28 cellular contexts compared by ENCODE assay signal in the genomic region with DNA sequence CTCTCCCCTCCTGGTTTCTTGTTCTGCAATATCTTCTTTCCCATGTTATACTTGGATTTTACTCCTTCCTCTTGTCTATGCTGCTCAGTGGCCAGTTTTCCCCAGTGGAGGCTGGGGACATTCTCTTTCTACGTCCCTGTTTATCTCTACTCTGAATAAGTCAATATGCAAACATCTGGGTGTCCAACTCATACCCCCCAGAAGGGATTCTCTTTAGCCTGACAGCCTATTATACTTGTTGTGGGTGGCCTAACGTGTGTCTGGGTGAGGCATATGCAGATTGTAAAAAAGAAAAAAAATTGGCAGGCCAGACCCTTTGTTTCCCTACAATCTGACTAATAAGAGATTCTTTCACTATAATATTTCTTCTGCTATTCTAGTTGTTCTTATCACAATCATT.
"Had no signal": no experiment of that assay in that cellular context is flagged by ENCODE, and none has a peak within 500 bp of the region (broad histone marks: within the 10 kb centered on the region; RNA-seq: fewer than 3 reads in every experiment).

No MANE protein-coding gene starts in this region.

- H3K27ac Mint-ChIP-seq: stimulated activated effector memory CD8-positive, alpha-beta T cell treated with anti-CD3 and anti-CD28 coated beads, Interleukin-12 subunit alpha, Interleukin-12 subunit beta, amount 100 ng/mL, for 72 hours; stimulated activated memory B cell treated with anti-CD40 and anti-IgM and Interleukin-4, amounts not matched to agents 10 μg/mL and 1 μg/mL and 100 μg/mL, for 72 hours; stimulated activated naive B cell treated with anti-CD40 and anti-IgM and Interleukin-4, amounts not matched to agents 10 μg/mL and 1 μg/mL and 100 μg/mL, for 72 hours; stimulated activated naive CD8-positive, alpha-beta T cell treated with anti-CD3 and anti-CD28 coated beads, Interleukin-15, Interleukin-2, amounts not matched to agents 100 ng/mL and 50 ng/mL, for 24 hours; type B pancreatic cell had no signal

- H3K27me3 ChIP-seq: stomach, suprapubic skin, testis, thyroid gland, tibial artery, tibial nerve, transverse colon, upper lobe of left lung, upper lobe of right lung, uterus, vagina had no signal

- ATAC-seq: stimulated activated effector memory CD8-positive, alpha-beta T cell treated with anti-CD3 and anti-CD28 coated beads, Interleukin-12 subunit alpha, Interleukin-12 subunit beta, amount 100 ng/mL, for 72 hours; stimulated activated memory B cell treated with anti-CD40 and anti-IgM and Interleukin-4, amounts not matched to agents 10 μg/mL and 1 μg/mL and 100 μg/mL, for 72 hours; stimulated activated naive B cell treated with anti-CD40 and anti-IgM and Interleukin-4, amounts not matched to agents 10 μg/mL and 1 μg/mL and 100 μg/mL, for 72 hours; stimulated activated naive CD8-positive, alpha-beta T cell treated with anti-CD3 and anti-CD28 coated beads, Interleukin-15, amount 100 ng/mL, for 72 hours; stimulated activated naive CD8-positive, alpha-beta T cell treated with anti-CD3 and anti-CD28 coated beads, Interleukin-15, Interleukin-2, amounts not matched to agents 100 U/mL and 50 U/mL, for 24 hours; upper lobe of right lung had no signal

- H3K36me3 ChIP-seq: stomach, suprapubic skin, thoracic aorta, thyroid gland, tibial artery, tibial nerve, transverse colon, upper lobe of left lung, upper lobe of right lung, uterus, vagina had no signal

- H3K9me3 ChIP-seq: stomach, suprapubic skin, testis, thoracic aorta, thyroid gland, tibial artery, tibial nerve, transverse colon, upper lobe of left lung, upper lobe of right lung, uterus, vagina had no signal

- H3K4me1 Mint-ChIP-seq: stimulated activated effector memory CD8-positive, alpha-beta T cell treated with anti-CD3 and anti-CD28 coated beads, Interleukin-12 subunit alpha, Interleukin-12 subunit beta, amount 100 ng/mL, for 72 hours; stimulated activated memory B cell treated with anti-CD40 and anti-IgM and Interleukin-4, amounts not matched to agents 10 μg/mL and 1 μg/mL and 100 μg/mL, for 72 hours; stimulated activated naive B cell treated with anti-CD40 and anti-IgM and Interleukin-4, amounts not matched to agents 10 μg/mL and 1 μg/mL and 100 μg/mL, for 72 hours; stimulated activated naive CD8-positive, alpha-beta T cell treated with anti-CD3 and anti-CD28 coated beads, Interleukin-15, amount 100 ng/mL, for 72 hours had no signal

- DNase-seq: stimulated activated CD4-positive, alpha-beta T cell treated with anti-CD3 and anti-CD28 coated beads, Interleukin-2, amount 100 ng/mL, for 48 hours; stimulated activated CD4-positive, alpha-beta T cell treated with anti-CD3 and anti-CD28 coated beads, Interleukin-4, amount 100 ng/mL, for 1 hour; stimulated activated CD4-positive, alpha-beta T cell treated with anti-CD3 and anti-CD28 coated beads, Interleukin-4, amount 100 ng/mL, for 24 hours; stimulated activated CD4-positive, alpha-beta T cell treated with anti-CD3 and anti-CD28 coated beads, Interleukin-4, amount 100 ng/mL, for 4 hours; stimulated activated CD8-positive, alpha-beta memory T cell treated with anti-CD3 and anti-CD28 coated beads, Interleukin-4, amount 100 ng/mL, for 48 hours; stimulated activated naive B cell treated with anti-CD40 and anti-IgM and Interleukin-4, amounts not matched to agents 10 μg/mL and 1 μg/mL and 100 μg/mL, for 72 hours; stimulated activated naive CD4-positive, alpha-beta T cell; stimulated activated naive CD4-positive, alpha-beta T cell treated with Interleukin-2 at 50 U/mL for 16 hours; stimulated activated naive CD8-positive, alpha-beta T cell treated with anti-CD3 and anti-CD28 coated beads, Interleukin-15, amount 100 ng/mL, for 72 hours; stimulated activated naive CD8-positive, alpha-beta T cell treated with anti-CD3 and anti-CD28 coated beads, Interleukin-15, Interleukin-2, amounts not matched to agents 100 U/mL and 50 U/mL, for 24 hours; stomach; substantia nigra; testis; thyroid gland; tibial artery; transverse colon; trophoblast cell; upper lobe of left lung; upper lobe of right lung; uterus had no signal

- H3K4me3 Mint-ChIP-seq: stimulated activated effector memory CD8-positive, alpha-beta T cell treated with anti-CD3 and anti-CD28 coated beads, Interleukin-12 subunit alpha, Interleukin-12 subunit beta, amount 100 ng/mL, for 72 hours; stimulated activated memory B cell treated with anti-CD40 and anti-IgM and Interleukin-4, amounts not matched to agents 10 μg/mL and 1 μg/mL and 100 μg/mL, for 72 hours; stimulated activated naive B cell treated with anti-CD40 and anti-IgM and Interleukin-4, amounts not matched to agents 10 μg/mL and 1 μg/mL and 100 μg/mL, for 72 hours; stimulated activated naive CD8-positive, alpha-beta T cell treated with anti-CD3 and anti-CD28 coated beads, Interleukin-15, amount 100 ng/mL, for 72 hours; stimulated activated naive CD8-positive, alpha-beta T cell treated with anti-CD3 and anti-CD28 coated beads, Interleukin-15, Interleukin-2, amounts not matched to agents 100 ng/mL and 50 ng/mL, for 24 hours; type B pancreatic cell had no signal

- H3K36me3 Mint-ChIP-seq: stimulated activated effector memory CD8-positive, alpha-beta T cell treated with anti-CD3 and anti-CD28 coated beads, Interleukin-12 subunit alpha, Interleukin-12 subunit beta, amount 100 ng/mL, for 72 hours; stimulated activated memory B cell treated with anti-CD40 and anti-IgM and Interleukin-4, amounts not matched to agents 10 μg/mL and 1 μg/mL and 100 μg/mL, for 72 hours; stimulated activated naive B cell treated with anti-CD40 and anti-IgM and Interleukin-4, amounts not matched to agents 10 μg/mL and 1 μg/mL and 100 μg/mL, for 72 hours; type B pancreatic cell had no signal

- H3K27ac ChIP-seq: stomach, suprapubic skin, testis, thoracic aorta, thyroid gland, tibial artery, tibial nerve, transverse colon, upper lobe of left lung, upper lobe of right lung, uterus, vagina had no signal

- H3K4me3 ChIP-seq: stomach, suprapubic skin, testis, thoracic aorta, thyroid gland, tibial artery, tibial nerve, transverse colon, upper lobe of left lung, upper lobe of right lung, uterus, vagina had no signal

- H3K9me3 Mint-ChIP-seq: stimulated activated effector memory CD8-positive, alpha-beta T cell treated with anti-CD3 and anti-CD28 coated beads, Interleukin-12 subunit alpha, Interleukin-12 subunit beta, amount 100 ng/mL, for 72 hours; stimulated activated naive B cell treated with anti-CD40 and anti-IgM and Interleukin-4, amounts not matched to agents 10 μg/mL and 1 μg/mL and 100 μg/mL, for 72 hours; stimulated activated naive CD8-positive, alpha-beta T cell treated with anti-CD3 and anti-CD28 coated beads, Interleukin-15, Interleukin-2, amounts not matched to agents 100 ng/mL and 50 ng/mL, for 24 hours; type B pancreatic cell had no signal

- H3K4me1 ChIP-seq: stomach, suprapubic skin, testis, thyroid gland, tibial artery, tibial nerve, transverse colon, upper lobe of left lung, upper lobe of right lung, uterus, vagina had no signal
